Comparison of ENCODE assay signal across 8 cellular contexts in genomic region chr1:109984456-109985250, GRCh38. TPM values are rescaled to one million over a fixed set of nuclear protein-coding genes. Genes with fewer than 3 reads are reported as not detected.
DNase-seq lines count a peak whose midpoint lies in the region; ATAC-seq and TF ChIP-seq lines count a peak whose summit lies in the region.

AHCYL1 (plus strand) TSS chr1:109984765; CDS start chr1:109985053, 288 bp downstream.

- peaks cover 13% of the 10 kb centered on the region for H3K36me3 Mint-ChIP-seq in T-helper 1 cell treated with Interleukin-12 subunit alpha and Interleukin-12 subunit beta and Interleukin-4 antibody, amounts not matched to agents 30 μg/mL and 1 μg/mL, for 36 hours (ENCODE audit: low read depth)
- H3K36me3 Mint-ChIP-seq in progenitor cell of endocrine pancreas (ENCODE audit: insufficient read depth) = peaks cover 8% of the 10 kb centered on the region

- H3K27ac Mint-ChIP-seq in T-helper 1 cell treated with Interleukin-12 subunit alpha and Interleukin-12 subunit beta and Interleukin-4 antibody, amounts not matched to agents 30 μg/mL and 1 μg/mL, for 36 hours = peak within 1 kb of the TSS; percentile 93
- peak within 1 kb of the TSS; percentile 100 for H3K27ac Mint-ChIP-seq in progenitor cell of endocrine pancreas

- DNase-seq in NCI-H1694 (lab: John Stamatoyannopoulos, UW) = peak; percentile 99
- DNase-seq in amniotic stem cell (lab: John Stamatoyannopoulos, UW) = peak; percentile 96
- DNase-seq in left cardiac atrium = peak; percentile 100
- peak; percentile 99 for DNase-seq in progenitor cell of endocrine pancreas (ENCODE audit: low spot score, unreplicated experiment)
- peak; percentile 100 for DNase-seq in ureter (ENCODE audit: low spot score)

- no peaks in the 10 kb centered on the region for H3K27me3 Mint-ChIP-seq in T-helper 1 cell treated with Interleukin-12 subunit alpha and Interleukin-12 subunit beta and Interleukin-4 antibody, amounts not matched to agents 30 μg/mL and 1 μg/mL, for 36 hours (ENCODE audit: low read depth)
- H3K27me3 Mint-ChIP-seq in progenitor cell of endocrine pancreas = peaks cover 4% of the 10 kb centered on the region

- peak; percentile 98 for TF ChIP-seq CTCF in progenitor cell of endocrine pancreas (IDR thresholded peaks at IDR 0.05; ENCODE audit: unreplicated experiment)

- ATAC-seq in HG02885 (IDR thresholded peaks at IDR 0.05; ENCODE audit: poor library complexity, unreplicated experiment) = peak; percentile 97
- ATAC-seq in left cardiac atrium = peak; percentile 97

- peaks cover 40% of the 10 kb centered on the region for H3K4me1 Mint-ChIP-seq in T-helper 1 cell treated with Interleukin-12 subunit alpha and Interleukin-12 subunit beta and Interleukin-4 antibody, amounts not matched to agents 30 μg/mL and 1 μg/mL, for 36 hours (ENCODE audit: low read depth)
- peaks cover 41% of the 10 kb centered on the region for H3K4me1 Mint-ChIP-seq in progenitor cell of endocrine pancreas (ENCODE audit: low read depth)

- H3K9me3 Mint-ChIP-seq in T-helper 1 cell treated with Interleukin-12 subunit alpha and Interleukin-12 subunit beta and Interleukin-4 antibody, amounts not matched to agents 30 μg/mL and 1 μg/mL, for 36 hours = no peaks in the 10 kb centered on the region
- H3K9me3 Mint-ChIP-seq in progenitor cell of endocrine pancreas (ENCODE audit: low read depth) = no peaks in the 10 kb centered on the region

- peak within 1 kb of the TSS; percentile 97 for H3K4me3 Mint-ChIP-seq in T-helper 1 cell treated with Interleukin-12 subunit alpha and Interleukin-12 subunit beta and Interleukin-4 antibody, amounts not matched to agents 30 μg/mL and 1 μg/mL, for 36 hours
- H3K4me3 Mint-ChIP-seq in progenitor cell of endocrine pancreas (ENCODE audit: low read depth) = peak within 1 kb of the TSS; percentile 95

- peak; percentile 84 for TF ChIP-seq POLR2A in GM15510 (IDR thresholded peaks at IDR 0.05; ENCODE audit: borderline replicate concordance, extremely low read depth, insufficient read length)

- intact Hi-C loops in left cardiac atrium (cut with DNase I) = loop anchor here (1.0 to 10.0 kb wide), 7 partner anchors 57 to 440 kb away; partner anchors contain the start of gene GNAI3 (in 1 of the 2)

RNA-seq across cellular contexts. Expression of gene AHCYL1, which starts in this region (rescaled TPM):
- total RNA-seq in left cardiac atrium = 10 to 100 TPM; 42.9 to 55.7 TPM
- 90.2 and 101 TPM in 2 replicates for total RNA-seq in progenitor cell of endocrine pancreas
- 71.0 TPM for total RNA-seq in ureter

Comparison
In these comparisons a context has a peak if more than half of its experiments do, and no peak if none do; other contexts are left out.
1. Peak in every context shown above with its lines: DNase-seq and ATAC-seq.